In genomic region chr15:75043509-75044257, GRCh38 we compare ENCODE assay signal across 1 cellular context.
TF ChIP-seq lines count a peak whose summit lies in the region.

No MANE protein-coding gene starts in this region.

TF ChIP-seq in K562, 482 proteins besides CTCF, POLR2A, EP300 and RAD21 (continued from another document and continues in another):
- no peak for TF ChIP-seq BRF2 (IDR thresholded peaks at IDR 0.05; ENCODE audit: borderline replicate concordance, insufficient read depth, insufficient read length)
- peak; percentile 97 for TF ChIP-seq NFIC (IDR thresholded peaks at IDR 0.05)
- no peak for TF ChIP-seq POU5F1 (IDR thresholded peaks at IDR 0.05; ENCODE audit: borderline replicate concordance, low read depth, low read length, partially characterized antibody)
- peak; percentile 41; the same call in 1 of the 2 replicates for TF ChIP-seq REST (CRISPR knock-in tag; IDR thresholded peaks at IDR 0.05; ENCODE audit: low read depth)
- TF ChIP-seq HDAC2 (IDR thresholded peaks at IDR 0.05): peak; percentile 71; the same call in 1 of the 2 replicates
- TF ChIP-seq ARID4B (CRISPR knock-in tag; IDR thresholded peaks at IDR 0.05): peak; percentile 75
- TF ChIP-seq ZBTB11 (CRISPR knock-in tag; IDR thresholded peaks at IDR 0.05): 0 out of 6 replicates have a peak, but pooled peaks of 1 of the 3 experiments have one; percentile 35
- no peak for TF ChIP-seq RBM14 (IDR thresholded peaks at IDR 0.05; ENCODE audit: borderline replicate concordance, insufficient read depth, low read depth, low read length)
- TF ChIP-seq ZBTB1 (CRISPR knock-in tag; IDR thresholded peaks at IDR 0.05; ENCODE audit: borderline replicate concordance, low read depth): peak; percentile 34; the same call in 1 of the 2 replicates
- peak; percentile 21; the same call in 1 of the 2 replicates for TF ChIP-seq ZBTB12 (CRISPR knock-in tag; IDR thresholded peaks at IDR 0.05)
- peak; percentile 84 for TF ChIP-seq CXXC5 (CRISPR knock-in tag; IDR thresholded peaks at IDR 0.05)
- TF ChIP-seq ZNF668 (CRISPR knock-in tag; IDR thresholded peaks at IDR 0.05): peak; percentile 48; the same call in 1 of the 2 replicates
- peak; percentile 16; the same call in 1 of the 2 replicates for TF ChIP-seq NKRF (IDR thresholded peaks at IDR 0.05; ENCODE audit: borderline replicate concordance)
- peak; percentile 70; the same call in 1 of the 2 replicates for TF ChIP-seq MXI1 (IDR thresholded peaks at IDR 0.05; ENCODE audit: low read depth, low read length)
- peak; percentile 74; the same call in 1 of the 2 replicates for TF ChIP-seq CEBPB (tag; IDR thresholded peaks at IDR 0.05)
- TF ChIP-seq ZNF407 (IDR thresholded peaks at IDR 0.05; ENCODE audit: low read depth): no peak
- no peak for TF ChIP-seq HDAC8 (tag; IDR thresholded peaks at IDR 0.05)
- no peak for TF ChIP-seq MCM7 (IDR thresholded peaks at IDR 0.05)
- TF ChIP-seq RAD51 (IDR thresholded peaks at IDR 0.05; ENCODE audit: borderline replicate concordance, low read depth): peak; percentile 87
- TF ChIP-seq FOXA1 (IDR thresholded peaks at IDR 0.05; ENCODE audit: borderline replicate concordance): no peak
- peak; percentile 67 for TF ChIP-seq CCNT2 (IDR thresholded peaks at IDR 0.05; ENCODE audit: borderline replicate concordance, extremely low read depth, insufficient read length, low read depth, low read length)
- TF ChIP-seq ZNF655 (CRISPR knock-in tag; IDR thresholded peaks at IDR 0.05): no peak
- no peak for TF ChIP-seq ADNP (tag; IDR thresholded peaks at IDR 0.05)
- TF ChIP-seq SRSF3 (IDR thresholded peaks at IDR 0.05; ENCODE audit: insufficient read depth, low read length): no peak
- no peak for TF ChIP-seq ESRRB (CRISPR knock-in tag; IDR thresholded peaks at IDR 0.05; ENCODE audit: borderline replicate concordance)
- peak; percentile 48 for TF ChIP-seq BRD9 (IDR thresholded peaks at IDR 0.05; ENCODE audit: low read depth, partially characterized antibody)
